Comparison of ENCODE assay signal across 1 cellular context in genomic region chr6:134830945-134831344, GRCh38.
TF ChIP-seq lines count a peak whose summit lies in the region.

No MANE protein-coding gene starts in this region.

TF ChIP-seq in HepG2, 621 proteins besides CTCF, POLR2A, EP300 and RAD21 (continued from another document):
- peak; percentile 54; the same call in 1 of the 2 replicates for TF ChIP-seq PAXIP1 (CRISPR knock-in tag; conservative IDR thresholded peaks at IDR 0.05)
- TF ChIP-seq FOXA3 (CRISPR knock-in tag; IDR thresholded peaks at IDR 0.05), result peak; percentile 46
- TF ChIP-seq PHB2 (IDR thresholded peaks at IDR 0.05; ENCODE audit: partially characterized antibody), result no peak
- 0 out of 2 replicates have a peak, but pooled peaks have one; percentile 31 for TF ChIP-seq GFI1 (CRISPR knock-in tag; IDR thresholded peaks at IDR 0.05; ENCODE audit: borderline replicate concordance)
- no peak for TF ChIP-seq SOX6 (IDR thresholded peaks at IDR 0.05)
- peak; percentile 78 for TF ChIP-seq SOX6 (CRISPR knock-in tag; IDR thresholded peaks at IDR 0.05)
- TF ChIP-seq SOX13 (IDR thresholded peaks at IDR 0.05), result no peak
- peak in 1 of 2 experiments; percentile 80; a peak in 2 of 4 replicates for TF ChIP-seq SOX13 (CRISPR knock-in tag; conservative IDR thresholded peaks at IDR 0.05 in 1 of 2, IDR thresholded peaks at IDR 0.05 in 1 of 2)
- no peak for TF ChIP-seq YEATS2 (CRISPR knock-in tag; IDR thresholded peaks at IDR 0.05; ENCODE audit: borderline replicate concordance)
- TF ChIP-seq REXO4 (CRISPR knock-in tag; IDR thresholded peaks at IDR 0.05; ENCODE audit: borderline replicate concordance), result no peak
- TF ChIP-seq ZSCAN31 (CRISPR knock-in tag; IDR thresholded peaks at IDR 0.05; ENCODE audit: low read depth), result no peak
- no peak for TF ChIP-seq MTF1 (CRISPR knock-in tag; IDR thresholded peaks at IDR 0.05)
- TF ChIP-seq GATAD2A (CRISPR knock-in tag; IDR thresholded peaks at IDR 0.05), result peak; percentile 57
- TF ChIP-seq RAD51 (IDR thresholded peaks at IDR 0.05; ENCODE audit: borderline replicate concordance), result no peak
- TF ChIP-seq SOX5 (CRISPR knock-in tag; IDR thresholded peaks at IDR 0.05; ENCODE audit: borderline replicate concordance), result peak; percentile 76; the same call in 1 of the 2 replicates
- peak; percentile 25; the same call in 1 of the 2 replicates for TF ChIP-seq TFAP4 (IDR thresholded peaks at IDR 0.05; ENCODE audit: borderline replicate concordance, low read depth)
